In genomic region chr6:124984668-124985338, GRCh38 we compare ENCODE assay signal across 1 cellular context.
TF ChIP-seq lines count a peak whose summit lies in the region.

No MANE protein-coding gene starts in this region.

TF ChIP-seq in IMR-90, 13 proteins besides CTCF, POLR2A, EP300 and RAD21:
- TF ChIP-seq USF2 (IDR thresholded peaks at IDR 0.05; ENCODE audit: low read depth, low read length): peak; percentile 16; the same call in 1 of the 2 replicates
- no peak for TF ChIP-seq ELK1 (IDR thresholded peaks at IDR 0.05; ENCODE audit: borderline replicate concordance, low read depth, low read length)
- TF ChIP-seq RFX5 (IDR thresholded peaks at IDR 0.05; ENCODE audit: low read depth, low read length): no peak
- TF ChIP-seq FOS (IDR thresholded peaks at IDR 0.05; ENCODE audit: low read depth, low read length): no peak
- no peak for TF ChIP-seq SMC3 (IDR thresholded peaks at IDR 0.05; ENCODE audit: low read depth, low read length)
- TF ChIP-seq NFE2L2 (IDR thresholded peaks at IDR 0.05; ENCODE audit: low read depth, low read length): peak; percentile 90
- TF ChIP-seq BHLHE40 (IDR thresholded peaks at IDR 0.05; ENCODE audit: low read depth, low read length): no peak
- TF ChIP-seq MAZ (IDR thresholded peaks at IDR 0.05; ENCODE audit: borderline replicate concordance, low read depth, low read length): no peak
- TF ChIP-seq MAFK (IDR thresholded peaks at IDR 0.05; ENCODE audit: low read depth, low read length): peak; percentile 62; the same call in 1 of the 2 replicates
- TF ChIP-seq CEBPB (IDR thresholded peaks at IDR 0.05; ENCODE audit: low read depth, low read length): no peak
